In genomic region chr5:74233091-74233490, GRCh38 we compare ENCODE assay signal across 9 cellular contexts.
"Had no signal": no experiment of that assay in that cellular context is flagged by ENCODE, and none has a peak within 500 bp of the region (broad histone marks: within the 10 kb centered on the region; RNA-seq: fewer than 3 reads in every experiment).

No MANE protein-coding gene starts in this region.

- H3K4me1 ChIP-seq: esophagus squamous epithelium had no signal

- DNase-seq: activated CD4-positive, alpha-beta T cell treated with anti-CD3 and anti-CD28 coated beads, Interleukin-2, amount 50 U/mL, for 4 hours; activated CD4-positive, CD25-positive, alpha-beta regulatory T cell treated with anti-CD3 and anti-CD28 coated beads, Interleukin-2, amount 50 U/mL, for 72 hours; activated effector memory CD4-positive, alpha-beta T cell treated with anti-CD3 and anti-CD28 coated beads, Interleukin-2, amount 50 U/mL, for 16 hours; activated T-cell treated with anti-CD3 and anti-CD28 coated beads, Interleukin-2, amount 50 U/mL, for 1 hour; esophagus squamous epithelium; left ventricle myocardium superior; naive B cell; right cardiac atrium; stimulated activated naive CD4-positive, alpha-beta T cell had no signal

- H3K9me3 ChIP-seq: esophagus squamous epithelium had no signal

- H3K4me3 ChIP-seq: esophagus squamous epithelium had no signal

- H3K27me3 ChIP-seq: esophagus squamous epithelium had no signal

- H3K27ac ChIP-seq: esophagus squamous epithelium had no signal

- H3K36me3 ChIP-seq: esophagus squamous epithelium had no signal
